ENCODE assay signal across 34 cellular contexts in the genomic region with DNA sequence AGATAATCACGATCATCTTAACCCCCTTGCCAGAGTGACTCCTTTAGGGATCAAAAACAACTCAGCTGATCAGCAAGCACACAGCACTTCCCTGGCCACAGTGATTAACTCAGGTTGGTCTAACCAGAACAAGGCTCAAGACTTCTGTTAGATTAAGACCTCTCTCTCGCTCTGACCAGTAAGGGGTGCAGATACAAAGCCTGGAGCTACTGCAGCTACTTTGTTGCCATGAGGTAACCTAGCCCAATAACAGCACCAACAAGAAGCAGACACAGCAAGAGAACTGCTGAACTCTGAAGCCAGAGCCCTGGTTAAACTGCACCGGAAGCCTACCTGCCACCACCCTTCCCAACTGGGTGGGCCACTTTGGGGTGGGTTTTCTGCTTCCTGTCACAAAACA. TPM values are rescaled to one million over a fixed set of nuclear protein-coding genes. Genes with fewer than 3 reads are reported as not detected.
"Had no signal": no experiment of that assay in that cellular context is flagged by ENCODE, and none has a peak within 500 bp of the region (broad histone marks: within the 10 kb centered on the region; RNA-seq: fewer than 3 reads in every experiment).

No MANE protein-coding gene starts in this region.

- H3K4me2 ChIP-seq: SK-N-SH had no signal

- H3K9me3 ChIP-seq: SK-N-SH had no signal

- FAIRE-seq: TTC549 had no signal

- H3K36me3 ChIP-seq: brain microvascular endothelial cell, cardiac muscle cell, SJSA1 had no signal

- H3K9ac ChIP-seq: SK-N-SH had no signal

- DNase-seq: activated B cell treated with CpG ODN at 0.5 μM for 24 hours; activated CD4-positive, alpha-beta memory T cell treated with anti-CD3 and anti-CD28 coated beads for 36 hours; activated CD4-positive, alpha-beta T cell treated with anti-CD3 and anti-CD28 coated beads for 4 hours; activated CD4-positive, alpha-beta T cell treated with anti-CD3 and anti-CD28 coated beads, Interleukin-2, amount 50 U/mL, for 1 hour; activated CD4-positive, CD25-positive, alpha-beta regulatory T cell treated with anti-CD3 and anti-CD28 coated beads, Interleukin-2, amount 50 U/mL, for 72 hours; activated CD8-positive, alpha-beta memory T cell treated with anti-CD3 and anti-CD28 coated beads for 24 hours; activated CD8-positive, alpha-beta memory T cell treated with anti-CD3 and anti-CD28 coated beads, Interleukin-2, amount 10 ng/mL, durations not matched to agents 7 days and 5 days; activated CD8-positive, alpha-beta memory T cell treated with anti-CD3 and anti-CD28 coated beads, Interleukin-2, amount 50 U/mL, for 48 hours; activated effector memory CD4-positive, alpha-beta T cell treated with Interleukin-2 at 50 U/mL for 16 hours; activated naive CD4-positive, alpha-beta T cell treated with anti-CD3 and anti-CD28 coated beads, Interleukin-2, amount 50 U/mL, for 16 hours; activated naive CD8-positive, alpha-beta T cell treated with anti-CD3 and anti-CD28 coated beads for 36 hours; activated T-cell treated with anti-CD3 and anti-CD28 coated beads, Interleukin-2, amount 50 U/mL, for 48 hours; amniotic stem cell; brain microvascular endothelial cell; Karpas-422; NCI-H1105; NCI-H1417 treated with DMSO at 0.1 percent for 48 hours; NCI-H187 treated with DMSO at 0.1 percent for 48 hours; NCI-H2081; NCI-H2171 treated with DMSO at 0.1 percent for 48 hours; NCI-H2227 treated with DMSO at 0.1 percent for 48 hours; NCI-H446; NCI-H510A treated with DMSO at 0.1 percent for 48 hours; NCI-H526 treated with DMSO at 0.1 percent for 48 hours; NCI-H774; SHP77 treated with DMSO at 0.1 percent for 48 hours; SK-N-SH had no signal

- H3K27me3 ChIP-seq: brain microvascular endothelial cell, cardiac muscle cell, SJSA1 had no signal

- H3K27ac ChIP-seq: brain microvascular endothelial cell, cardiac muscle cell had no signal

- H3K4me3 ChIP-seq: cardiac muscle cell, SJSA1 had no signal

- ATAC-seq: activated CD8-positive, alpha-beta memory T cell treated with anti-CD3 and anti-CD28 coated beads, Interleukin-2, amount 10 ng/mL, durations not matched to agents 7 days and 5 days; Panc1 had no signal

- H3K9me2 ChIP-seq: SK-N-SH had no signal

RNA-seq across cellular contexts. Expression of a gene that starts 42.0 kb away (rescaled TPM):
- total RNA-seq: activated B cell treated with CpG ODN at 0.5 μM for 24 hours; activated CD4-positive, alpha-beta memory T cell treated with anti-CD3 and anti-CD28 coated beads for 36 hours; activated CD8-positive, alpha-beta memory T cell treated with anti-CD3 and anti-CD28 coated beads, Interleukin-2, amount 10 ng/mL, durations not matched to agents 7 days and 5 days; activated naive CD8-positive, alpha-beta T cell treated with anti-CD3 and anti-CD28 coated beads for 36 hours; aorta; MCF 10A; RPMI7951 had no signal
- polyA plus RNA-seq: aorta, SK-N-SH had no signal
